In genomic region chr1:149176453-149177316, GRCh38 we compare ENCODE assay signal across 8 cellular contexts.
A peak's percentile ranks its signal among the peaks of the same experiment; 100 is the strongest.
DNase-seq lines count a peak whose midpoint lies in the region; TF ChIP-seq lines count a peak whose summit lies in the region.
"Not testable (repeated sequence)": the region's sequence is repeated elsewhere in the genome, so short reads cannot be mapped to it uniquely, and the experiment has no call there.

No MANE protein-coding gene starts in this region.

- not testable (repeated sequence) for DNase-seq in CD14-positive monocyte (ENCODE audit: low spot score); Jurkat, Clone E6-1 (ENCODE audit: low read depth, low spot score); SK-N-SH
- DNase-seq in activated T-cell treated with anti-CD3 and anti-CD28 coated beads, Interleukin-2, amount 50 U/mL, for 48 hours: peak; percentile 78 to 83
- peak; percentile 38 for DNase-seq in inferior parietal cortex (ENCODE audit: extremely low spot score)
- DNase-seq in posterior vena cava (ENCODE audit: low spot score): peak; percentile 83
- DNase-seq in stimulated activated CD8-positive, alpha-beta memory T cell treated with anti-CD3 and anti-CD28 coated beads, Interleukin-7, amount 100 ng/mL, for 24 hours (ENCODE audit: low read depth): peak; percentile 12

- not testable (repeated sequence) for H3K36me3 Mint-ChIP-seq in CD14-positive monocyte

- not testable (repeated sequence) for H2AFZ ChIP-seq in SK-N-SH (ENCODE audit: low read depth)

- not testable (repeated sequence) for H3K4me2 ChIP-seq in SK-N-SH

- CTCF ChIA-PET in SK-N-SH (lab: Yijun Ruan, JAX): not testable (repeated sequence)

- H4K20me1 ChIP-seq in SK-N-SH (ENCODE audit: insufficient read depth): not testable (repeated sequence)

- H3K27ac Mint-ChIP-seq in CD14-positive monocyte: peak overlapping the region; percentile 68 to 94 (median 90)

- POLR2A ChIA-PET in SK-N-SH (lab: Yijun Ruan, JAX): not testable (repeated sequence)

- TF ChIP-seq RAD21 in SK-N-SH (IDR thresholded peaks at IDR 0.05; ENCODE audit: low read length): not testable (repeated sequence)

- not testable (repeated sequence) for H3K27me3 ChIP-seq in SK-N-SH (ENCODE audit: insufficient read depth); duodenal mucosa (ENCODE audit: control insufficient read depth in 1 of 2, insufficient read depth in 2 of 2, low read length in 2 of 2)

- not testable (repeated sequence) for H3K4me1 Mint-ChIP-seq in CD14-positive monocyte

- not testable (repeated sequence) for H3K27me3 Mint-ChIP-seq in CD14-positive monocyte (ENCODE audit: low read depth in 3 of 3)

- not testable (repeated sequence) for TF ChIP-seq CTCF in CD14-positive monocyte (IDR thresholded peaks at IDR 0.05); SK-N-SH (IDR thresholded peaks at IDR 0.05)

- not testable (repeated sequence) for TF ChIP-seq EP300 in SK-N-SH (IDR thresholded peaks at IDR 0.05; ENCODE audit: borderline replicate concordance in 1 of 2, low read depth in 1 of 2, low read length in 1 of 2)

- peak overlapping the region; percentile 36 to 76; a peak in 3 of 4 replicates for H3K27ac ChIP-seq in SK-N-SH (ENCODE audit: low read depth in 2 of 2, low read length in 1 of 2)
- H3K27ac ChIP-seq in duodenal mucosa (ENCODE audit: low read depth, low read length): peak overlapping the region; percentile 50

- not testable (repeated sequence) for H3K9me3 ChIP-seq in SK-N-SH; duodenal mucosa (ENCODE audit: control insufficient read depth in 1 of 2, low read length in 2 of 2)

- H3K4me3 ChIP-seq in Jurkat, Clone E6-1 (ENCODE audit: low read length): peak overlapping the region; percentile 47
- H3K4me3 ChIP-seq in SK-N-SH (ENCODE audit: low read depth in 2 of 2, low read length in 1 of 2): peak overlapping the region; percentile 51 to 56
- H3K4me3 ChIP-seq in duodenal mucosa (ENCODE audit: low read depth in 1 of 2, low read length in 2 of 2): peak overlapping the region; percentile 40 to 53

- 0% methylated on average over 1 of the region's 68 CpGs for WGBS in SK-N-SH (ENCODE audit: low lambda C conversion rate)

- not testable (repeated sequence) for H3K4me1 ChIP-seq in SK-N-SH (ENCODE audit: control insufficient read depth in 1 of 2, insufficient read depth in 2 of 2, low read depth in 1 of 2, low read length in 1 of 2); duodenal mucosa (ENCODE audit: control insufficient read depth in 1 of 2, insufficient read depth in 2 of 2, low read length in 2 of 2)

- not testable (repeated sequence) for H3K36me3 ChIP-seq in SK-N-SH (replicated peaks in 1 of 2; ENCODE audit: control insufficient read depth in 1 of 2, insufficient read depth in 2 of 2, low read length in 1 of 2); duodenal mucosa (ENCODE audit: control insufficient read depth in 1 of 2, insufficient read depth in 2 of 2, low read length in 2 of 2)

- H3K4me3 Mint-ChIP-seq in CD14-positive monocyte: peak overlapping the region; percentile 78 to 86

- intact Hi-C loops in CD14-positive monocyte (cut with micrococcal nuclease); posterior vena cava (cut with DNase I): not testable (repeated sequence)

- not testable (repeated sequence) for H3F3A ChIP-seq in SK-N-SH (replicated peaks; ENCODE audit: insufficient read depth)

- H3K79me2 ChIP-seq in SK-N-SH (ENCODE audit: insufficient read depth): not testable (repeated sequence)

- not testable (repeated sequence) for H3K9me2 ChIP-seq in SK-N-SH

- H3K9me3 Mint-ChIP-seq in CD14-positive monocyte: not testable (repeated sequence)

- H3K9ac ChIP-seq in SK-N-SH: peak overlapping the region; percentile 63; the same call in 1 of the 2 replicates
- H3K9ac ChIP-seq in duodenal mucosa (ENCODE audit: low read depth in 1 of 2, low read length in 2 of 2): peak overlapping the region in 1 of 2 donors; percentile 43
